In the genomic region with DNA sequence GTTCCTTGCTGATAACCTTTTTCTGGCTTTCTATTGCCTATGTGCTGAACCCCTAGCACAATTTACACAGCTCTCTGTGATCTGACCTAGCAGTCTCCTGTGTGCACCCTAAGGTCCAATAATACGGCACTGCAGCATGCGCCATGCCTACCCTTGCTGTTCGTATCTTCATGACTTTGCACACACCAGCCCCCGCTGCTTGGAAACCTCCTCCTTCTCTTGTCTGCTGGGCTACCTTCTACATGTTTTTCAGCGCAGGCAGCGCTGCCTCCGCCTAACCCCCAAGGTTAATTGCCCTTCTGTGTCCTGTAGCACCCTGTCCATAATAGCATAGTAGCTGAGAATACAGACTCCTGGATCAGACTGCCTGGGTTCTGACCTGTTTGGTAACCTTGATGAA, we compare ENCODE assay signal across 9 cellular contexts. TPM values are rescaled to one million over a fixed set of nuclear protein-coding genes. Genes with fewer than 3 reads are reported as not detected.
DNase-seq lines count a peak whose midpoint lies in the region; ATAC-seq and TF ChIP-seq lines count a peak whose summit lies in the region.
"Had no signal": no experiment of that assay in that cellular context is flagged by ENCODE, and none has a peak within 500 bp of the region (broad histone marks: within the 10 kb centered on the region; RNA-seq: fewer than 3 reads in every experiment).

No MANE protein-coding gene starts in this region.

- intact Hi-C loops in left ventricle myocardium inferior (cut with micrococcal nuclease), result no loop called here

- H3K4me3 ChIP-seq in left ventricle myocardium inferior (peak overlapping the region; percentile 83), right atrium auricular region (peak overlapping the region in 1 of 2 donors; percentile 79), adipocyte (ENCODE audit: low read length) (peak overlapping the region; percentile 97), mesendoderm (ENCODE audit: low read length) (no peak overlapping the region)

- H3K27me3 ChIP-seq in left ventricle myocardium inferior (ENCODE audit: low read depth), result no peaks in the 10 kb centered on the region
- H3K27me3 ChIP-seq in right atrium auricular region, result no peaks in the 10 kb centered on the region
- H3K27me3 ChIP-seq in adipocyte (replicated peaks; ENCODE audit: control insufficient read depth, insufficient read depth, low read length), result no peaks in the 10 kb centered on the region
- no peaks in the 10 kb centered on the region for H3K27me3 ChIP-seq in mesendoderm (ENCODE audit: insufficient read depth, low read length, poor library complexity)

- no peak overlapping the region for H2BK15ac ChIP-seq in mesendoderm (replicated peaks; ENCODE audit: low read depth)

- H3K9ac ChIP-seq in adipocyte (ENCODE audit: low read length) (no peak overlapping the region), mesendoderm (ENCODE audit: low read length) (no peak overlapping the region)

- H3K27ac ChIP-seq in left ventricle myocardium inferior (replicated peaks), result no peak overlapping the region
- H3K27ac ChIP-seq in right atrium auricular region, result no peak overlapping the region
- H3K27ac ChIP-seq in mesendoderm (ENCODE audit: low read depth, low read length), result no peak overlapping the region

- peaks cover 31% of the 10 kb centered on the region for H3K79me1 ChIP-seq in mesendoderm (ENCODE audit: low read length)

- ATAC-seq in GM19023 (IDR thresholded peaks at IDR 0.05; ENCODE audit: unreplicated experiment), result no peak

- H3K4me1 ChIP-seq in left ventricle myocardium inferior (peaks cover 76% of the 10 kb centered on the region), right atrium auricular region (peaks cover 0 to 68% of the 10 kb centered on the region in 2 donors), adipocyte (ENCODE audit: control insufficient read depth, insufficient read depth, low read length) (peaks cover 41% of the 10 kb centered on the region), mesendoderm (ENCODE audit: control insufficient read depth, low read depth, low read length) (peaks cover 15% of the 10 kb centered on the region)

- no peak overlapping the region for H3K23ac ChIP-seq in mesendoderm (ENCODE audit: low read length)

- no peak overlapping the region for H3K18ac ChIP-seq in mesendoderm (ENCODE audit: low read length)

- no peak overlapping the region for H4K8ac ChIP-seq in mesendoderm (ENCODE audit: low read depth, low read length)

- DNase-seq in left ventricle myocardium inferior, result no peak
- no peak for DNase-seq in right atrium auricular region (ENCODE audit: low spot score)
- DNase-seq in adipocyte (ENCODE audit: low read depth), result no peak
- no peak for DNase-seq in mesendoderm
- DNase-seq in NCI-H128 (lab: John Stamatoyannopoulos, UW; ENCODE audit: unreplicated experiment), result no peak
- DNase-seq in NOMO-1 (lab: John Stamatoyannopoulos, UW; ENCODE audit: unreplicated experiment in 2 of 2), result no peak
- no peak for DNase-seq in NCI-H187 (lab: John Stamatoyannopoulos, UW)

- H3K36me3 ChIP-seq in left ventricle myocardium inferior, result no peaks in the 10 kb centered on the region
- no peaks in the 10 kb centered on the region for H3K36me3 ChIP-seq in right atrium auricular region
- no peaks in the 10 kb centered on the region for H3K36me3 ChIP-seq in adipocyte (ENCODE audit: control insufficient read depth, insufficient read depth, low read length, severe bottlenecking)
- H3K36me3 ChIP-seq in mesendoderm (ENCODE audit: control insufficient read depth, insufficient read depth, low read length), result no peaks in the 10 kb centered on the region

- H3K4me2 ChIP-seq in mesendoderm (ENCODE audit: low read length), result no peak overlapping the region

- no CpG with 5 or more reads among the region's 7 CpGs for WGBS in mesendoderm (ENCODE audit: extremely low coverage, insufficient coverage, low lambda C conversion rate)

- no peak overlapping the region for H3K4ac ChIP-seq in mesendoderm (ENCODE audit: low read depth, low read length)

- H2BK5ac ChIP-seq in mesendoderm (ENCODE audit: low read length), result no peak overlapping the region

- H3K9me3 ChIP-seq in left ventricle myocardium inferior (replicated peaks) (no peaks in the 10 kb centered on the region), right atrium auricular region (no peaks in the 10 kb centered on the region), adipocyte (ENCODE audit: control insufficient read depth, low read length) (no peaks in the 10 kb centered on the region)

- no peak overlapping the region for H2AK5ac ChIP-seq in mesendoderm (ENCODE audit: low read length)

- peak overlapping the region; percentile 3 for H3K56ac ChIP-seq in mesendoderm (ENCODE audit: low read length)

- H2BK120ac ChIP-seq in mesendoderm (ENCODE audit: low read depth, low read length), result no peak overlapping the region

- H3K79me2 ChIP-seq in mesendoderm (ENCODE audit: control insufficient read depth, insufficient read depth, low read length), result peaks cover 13% of the 10 kb centered on the region

- TF ChIP-seq CTCF in left ventricle myocardium inferior (IDR thresholded peaks at IDR 0.05; ENCODE audit: borderline replicate concordance) (no peak), right atrium auricular region (IDR thresholded peaks at IDR 0.05) (no peak)

- no peak overlapping the region for H4K5ac ChIP-seq in mesendoderm (ENCODE audit: low read length)

RNA-seq across cellular contexts. Expression of a gene that starts 1.4 kb away (rescaled TPM):
- total RNA-seq in left ventricle myocardium inferior, result 15.7 TPM
- 10 to 100 TPM; 18.5 to 22.2 TPM for total RNA-seq in right atrium auricular region
- polyA plus RNA-seq in mesendoderm (2013, experiment 1 of 2), result 48.2 TPM
- 45.8 TPM for polyA plus RNA-seq in mesendoderm (2013, experiment 2 of 2)

RNA-seq across cellular contexts. Expression of a gene that starts 11.6 kb away (rescaled TPM):
- total RNA-seq in left ventricle myocardium inferior, result 0.36 TPM
- 1 to 10 TPM in 1 of 2 donors, not detected in 1; 6.7 TPM for total RNA-seq in right atrium auricular region
- polyA plus RNA-seq in mesendoderm (2013, experiment 1 of 2), result 1.7 TPM
- polyA plus RNA-seq in mesendoderm (2013, experiment 2 of 2), result 1.8 TPM
- total RNA-seq: Daoy had no signal

RNA-seq across cellular contexts. Expression of a gene that starts 26.8 kb away (rescaled TPM):
- total RNA-seq in left ventricle myocardium inferior (5,825 TPM), right atrium auricular region (1,000 to 10,000 TPM; 3,380 to 5,284 TPM)
- 0.10 TPM for polyA plus RNA-seq in mesendoderm (2013, experiment 1 of 2)
- polyA plus RNA-seq in mesendoderm (2013, experiment 2 of 2), result 0.08 TPM
- total RNA-seq: Daoy had no signal

RNA-seq across cellular contexts. Expression of a gene that starts 29.9 kb away (rescaled TPM):
- total RNA-seq in left ventricle myocardium inferior (7.6 TPM), right atrium auricular region (10 to 100 TPM; 14.9 to 26.2 TPM)
- polyA plus RNA-seq in mesendoderm (2013, experiment 1 of 2), result 0.81 TPM
- 0.63 TPM for polyA plus RNA-seq in mesendoderm (2013, experiment 2 of 2)
- total RNA-seq: Daoy had no signal

RNA-seq across cellular contexts. Expression of a gene that starts 30.6 kb away (rescaled TPM):
- total RNA-seq in left ventricle myocardium inferior (not detected), right atrium auricular region (not detected)
- polyA plus RNA-seq in mesendoderm (2013, experiment 1 of 2), result 0.01 TPM
- 0.01 TPM for polyA plus RNA-seq in mesendoderm (2013, experiment 2 of 2)
- total RNA-seq: Daoy had no signal
